Comparison of ENCODE assay signal across 20 cellular contexts in the genomic region with DNA sequence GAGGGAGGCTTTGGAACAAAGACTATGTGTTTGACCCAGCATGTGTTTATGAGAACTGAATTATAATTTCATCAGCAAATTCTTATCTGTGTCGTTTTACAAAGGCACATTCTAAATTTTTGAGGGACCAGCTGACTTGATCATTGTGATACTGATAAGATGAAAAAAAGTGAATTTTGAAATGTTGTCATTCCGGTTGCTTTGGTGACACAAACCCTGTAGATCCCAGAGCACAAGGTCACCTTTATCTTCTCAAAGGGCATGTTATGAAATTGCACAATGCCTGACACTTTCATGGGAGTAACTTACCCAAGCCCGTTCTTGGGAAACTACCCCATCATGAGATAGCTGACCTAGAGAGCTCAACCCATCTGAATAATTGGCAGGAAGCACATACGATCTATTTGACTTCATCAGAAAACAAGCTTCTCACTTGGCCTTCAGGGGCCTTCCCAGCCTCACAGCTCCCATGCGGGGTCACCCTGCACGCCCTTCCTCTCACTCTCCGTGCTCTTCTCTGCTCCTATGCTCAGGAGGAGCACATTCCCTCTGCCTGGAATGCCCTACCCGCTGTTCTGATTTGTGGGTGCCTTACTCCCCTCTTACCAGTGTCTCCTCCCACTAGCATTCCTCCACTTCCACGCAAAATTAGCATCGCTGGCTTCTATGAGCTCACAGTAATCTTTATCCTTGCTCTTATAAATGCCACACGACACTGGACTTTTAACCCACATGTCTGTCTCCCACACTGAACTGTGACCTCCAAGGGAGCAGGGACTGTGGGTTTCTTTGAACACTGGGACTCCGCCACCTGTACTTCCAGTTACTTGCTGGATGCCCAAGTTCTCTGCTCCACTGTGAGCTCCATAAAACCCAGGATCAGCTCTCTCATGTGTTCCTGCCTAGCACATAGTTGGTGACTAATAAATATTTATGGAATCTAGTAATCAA.
DNase-seq lines count a peak whose midpoint lies in the region; ATAC-seq and TF ChIP-seq lines count a peak whose summit lies in the region.
"Had no signal": no experiment of that assay in that cellular context is flagged by ENCODE, and none has a peak within 500 bp of the region (broad histone marks: within the 10 kb centered on the region; RNA-seq: fewer than 3 reads in every experiment).

No MANE protein-coding gene starts in this region.

- peak; percentile 32 for DNase-seq in CD1c-positive myeloid dendritic cell (ENCODE audit: extremely low spot score)
- DNase-seq in WTC11 (ENCODE audit: low spot score), result no peak
- peak; percentile 39 for DNase-seq in left cardiac atrium
- no peak for DNase-seq in neural crest cell (ENCODE audit: low read depth, low spot score)
- no peak for DNase-seq in left colon
- DNase-seq in SW 1271 (lab: John Stamatoyannopoulos, UW), result no peak
- DNase-seq: ACHN; amygdala; H7; Karpas-422; NCI-H1436; stimulated activated naive CD4-positive, alpha-beta T cell treated with Interleukin-2 at 50 U/mL for 16 hours had no signal

- ATAC-seq in WTC11, result no peak
- ATAC-seq in left cardiac atrium, result peak; percentile 87 to 91
- ATAC-seq in HG03097 (IDR thresholded peaks at IDR 0.05; ENCODE audit: low FRiP score, unreplicated experiment), result no peak
- ATAC-seq in left colon, result no peak
- ATAC-seq in GM18858 (IDR thresholded peaks at IDR 0.05; ENCODE audit: unreplicated experiment), result no peak
- ATAC-seq: activated CD4-positive, CD25-positive, alpha-beta regulatory T cell treated with anti-CD3 and anti-CD28 coated beads, Interleukin-2, amount 50 U/mL, for 24 hours had no signal

- H3K4me1 Mint-ChIP-seq in WTC11 (peaks cover 6% of the 10 kb centered on the region), neural crest cell (peaks cover 8% of the 10 kb centered on the region)
- H3K4me1 Mint-ChIP-seq: memory B cell had no signal

- TF ChIP-seq CTCF in WTC11 (IDR thresholded peaks at IDR 0.05) (no peak), neural crest cell (conservative IDR thresholded peaks at IDR 0.05) (no peak)

- CTCF ChIA-PET in WTC11 (lab: Charles Lee), result no interaction called here

- no peak overlapping the region for H3K27ac Mint-ChIP-seq in WTC11
- H3K27ac Mint-ChIP-seq in neural crest cell (ENCODE audit: unreplicated experiment), result peak overlapping the region; percentile 40
- H3K27ac Mint-ChIP-seq: activated T-helper 2 cell treated with anti-CD3 and anti-CD28 coated beads, Interferon-gamma antibody, Interleukin-2, Interleukin-4, amounts not matched to agents 10 μg/mL and 5 μg/mL and 100 μg/mL, durations not matched to agents 14 hours and 24 hours and 36 hours; memory B cell; T-helper 1 cell treated with Interleukin-12 subunit alpha and Interleukin-12 subunit beta and Interleukin-4 antibody, amounts not matched to agents 30 μg/mL and 1 μg/mL, for 36 hours had no signal

- H3K27me3 Mint-ChIP-seq in WTC11 (ENCODE audit: low read depth) (peaks cover 4% of the 10 kb centered on the region; the same call in 1 of the 2 replicates), neural crest cell (ENCODE audit: low read depth) (no peaks in the 10 kb centered on the region)

- H3K36me3 Mint-ChIP-seq in WTC11 (peaks cover 3% of the 10 kb centered on the region; the same call in 1 of the 2 replicates), neural crest cell (ENCODE audit: low read depth) (peaks cover 12% of the 10 kb centered on the region)
- H3K36me3 Mint-ChIP-seq: CD14-positive monocyte, memory B cell had no signal

- H3K9me3 Mint-ChIP-seq in WTC11 (no peaks in the 10 kb centered on the region), neural crest cell (peaks cover 6% of the 10 kb centered on the region)

- H3K4me3 Mint-ChIP-seq in WTC11 (no peak overlapping the region), neural crest cell (no peak overlapping the region)
- H3K4me3 Mint-ChIP-seq: CD14-positive monocyte; memory B cell; nephron; T-helper 1 cell treated with Interleukin-12 subunit alpha and Interleukin-12 subunit beta and Interleukin-4 antibody, amounts not matched to agents 30 μg/mL and 1 μg/mL, for 36 hours had no signal

- POLR2A ChIA-PET in WTC11 (lab: Charles Lee), result interaction anchor here (0.5 kb wide), 1 partner anchor 166 kb away, joined by 3 read pairs; no protein-coding TSS in a partner anchor

- intact Hi-C loops in left cardiac atrium (cut with DNase I), result no loop called here
- intact Hi-C loops in left colon (cut with DNase I, micrococcal nuclease), result no loop called here

TF ChIP-seq in WTC11, 78 proteins besides CTCF, POLR2A, EP300 and RAD21:
- TF ChIP-seq, protein P1, sequence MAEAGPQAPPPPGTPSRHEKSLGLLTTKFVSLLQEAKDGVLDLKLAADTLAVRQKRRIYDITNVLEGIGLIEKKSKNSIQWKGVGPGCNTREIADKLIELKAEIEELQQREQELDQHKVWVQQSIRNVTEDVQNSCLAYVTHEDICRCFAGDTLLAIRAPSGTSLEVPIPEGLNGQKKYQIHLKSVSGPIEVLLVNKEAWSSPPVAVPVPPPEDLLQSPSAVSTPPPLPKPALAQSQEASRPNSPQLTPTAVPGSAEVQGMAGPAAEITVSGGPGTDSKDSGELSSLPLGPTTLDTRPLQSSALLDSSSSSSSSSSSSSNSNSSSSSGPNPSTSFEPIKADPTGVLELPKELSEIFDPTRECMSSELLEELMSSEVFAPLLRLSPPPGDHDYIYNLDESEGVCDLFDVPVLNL (CRISPR knock-in tag; IDR thresholded peaks at IDR 0.05; ENCODE audit: borderline replicate concordance, low read depth), result no peak
- TF ChIP-seq GABPB1 (CRISPR knock-in tag; IDR thresholded peaks at IDR 0.05), result peak; percentile 91

Comparison
In these comparisons a context has a peak if more than half of its experiments do, and no peak if none do; other contexts are left out.
1. DNase-seq: peak in CD1c-positive myeloid dendritic cell (single experiment) and left cardiac atrium (single experiment); none in WTC11 (single experiment), neural crest cell (single experiment), left colon (0 of 2) and SW 1271 (0 of 2).
2. ATAC-seq: peak in left cardiac atrium (2 of 2); none in WTC11 (single experiment), HG03097 (single experiment), left colon (single experiment) and GM18858 (single experiment).